In genomic region chr12:14840616-14841015, GRCh38 we compare ENCODE assay signal across 35 cellular contexts. TPM values are rescaled to one million over a fixed set of nuclear protein-coding genes. Genes with fewer than 3 reads are reported as not detected.
DNase-seq lines count a peak whose midpoint lies in the region; ATAC-seq, FAIRE-seq and TF ChIP-seq lines count a peak whose summit lies in the region.
"Had no signal": no experiment of that assay in that cellular context is flagged by ENCODE, and none has a peak within 500 bp of the region (broad histone marks: within the 10 kb centered on the region; RNA-seq: fewer than 3 reads in every experiment).

No MANE protein-coding gene starts in this region.

- POLR2A ChIA-PET in A549 (lab: Yijun Ruan, JAX) = no interaction called here

- no peak overlapping the region for H2AK5ac ChIP-seq in trophoblast cell (ENCODE audit: low read length)

- ATAC-seq in A549 = no peak
- ATAC-seq in GM18498 (IDR thresholded peaks at IDR 0.05; ENCODE audit: unreplicated experiment) = no peak
- no peak for ATAC-seq in HG02970 (IDR thresholded peaks at IDR 0.05; ENCODE audit: low FRiP score, unreplicated experiment)
- no peak for ATAC-seq in HG03521 (IDR thresholded peaks at IDR 0.05; ENCODE audit: unreplicated experiment)
- ATAC-seq: activated CD4-positive, CD25-positive, alpha-beta regulatory T cell treated with anti-CD3 and anti-CD28 coated beads, Interleukin-2, amount 50 U/mL, for 24 hours; activated T-helper 17 cell treated with anti-CD3 and anti-CD28 coated beads, Interleukin-2, amount 50 U/mL, for 72 hours; foreskin keratinocyte; GM23338; heart right ventricle; naive thymus-derived CD4-positive, alpha-beta T cell; T-cell; upper lobe of right lung had no signal

- DNase-seq in A549 (ENCODE audit: low read depth in 1 of 2, low spot score in 1 of 2) (no peak), HuH-7.5 (ENCODE audit: low spot score) (peak; percentile 15), hepatocyte (ENCODE audit: low spot score) (peak; percentile 24), trophoblast cell (peak; percentile 34 to 58), NCI-H1048 (lab: John Stamatoyannopoulos, UW) (no peak)
- DNase-seq: activated CD4-positive, alpha-beta T cell treated with anti-CD3 and anti-CD28 coated beads, Interleukin-2, amount 50 U/mL, for 48 hours; activated CD8-positive, alpha-beta memory T cell treated with anti-CD3 and anti-CD28 coated beads, Interleukin-2, amount 50 U/mL, for 48 hours; activated naive CD4-positive, alpha-beta T cell treated with anti-CD3 and anti-CD28 coated beads, Interleukin-2, amount 50 U/mL, for 16 hours; amniotic stem cell; cortex of kidney; endodermal cell; foreskin keratinocyte; heart right ventricle; kidney glomerular epithelial cell; naive thymus-derived CD4-positive, alpha-beta T cell; NCI-H1694 treated with DMSO at 0.1 percent for 48 hours; NCI-H2171 treated with DMSO at 0.1 percent for 48 hours; NCI-H526; nucleus accumbens; small intestine; stimulated activated CD4-positive, alpha-beta T cell treated with anti-CD3 and anti-CD28 coated beads, Interleukin-2, amount 100 ng/mL, for 24 hours; T-cell; upper lobe of right lung had no signal

- H3K4me1 ChIP-seq in A549 (peaks cover 53% of the 10 kb centered on the region), hepatocyte (ENCODE audit: insufficient read depth) (peaks cover 34% of the 10 kb centered on the region), trophoblast cell (ENCODE audit: control insufficient read depth in 1 of 2, insufficient read depth in 2 of 2, low read length in 2 of 2) (peaks cover 3 to 13% of the 10 kb centered on the region in 2 experiments)

- no peak overlapping the region for H3K14ac ChIP-seq in trophoblast cell (ENCODE audit: low read length)

- no peak overlapping the region for H3K23ac ChIP-seq in trophoblast cell (ENCODE audit: low read length)

- no peak overlapping the region for H4K12ac ChIP-seq in trophoblast cell (ENCODE audit: low read depth, low read length)

- H3K4me2 ChIP-seq in A549 (peak overlapping the region; percentile 65; the same call in 2 of the 3 replicates), hepatocyte (peak overlapping the region; percentile 4), trophoblast cell (ENCODE audit: low read length) (no peak overlapping the region)
- H3K4me2 ChIP-seq: GM23338 had no signal

- H3K27ac ChIP-seq in A549 = peak overlapping the region; percentile 80 to 86
- peak overlapping the region; percentile 77 for H3K27ac ChIP-seq in hepatocyte
- no peak overlapping the region for H3K27ac ChIP-seq in trophoblast cell (ENCODE audit: low read depth, low read length)
- H3K27ac ChIP-seq: C4-2B, cardiac muscle cell, foreskin keratinocyte had no signal

- H3K36me3 ChIP-seq in hepatocyte (replicated peaks; ENCODE audit: insufficient read depth, low read depth) (no peaks in the 10 kb centered on the region), trophoblast cell (ENCODE audit: control insufficient read depth in 1 of 2, insufficient read depth in 2 of 2, low read length in 2 of 2) (no peaks in the 10 kb centered on the region)
- H3K36me3 ChIP-seq: cardiac muscle cell, esophagus muscularis mucosa, heart right ventricle, upper lobe of right lung had no signal

- no peak for TF ChIP-seq EP300 in A549 (IDR thresholded peaks at IDR 0.05)

- no peak overlapping the region for H4K8ac ChIP-seq in trophoblast cell (ENCODE audit: low read depth, low read length)

- peaks cover 13% of the 10 kb centered on the region for H3K79me1 ChIP-seq in trophoblast cell (ENCODE audit: low read length)

- no peak for FAIRE-seq in A549 (lab: Jason Lieb, UNC)
- FAIRE-seq: small intestine had no signal

- H2BK12ac ChIP-seq in trophoblast cell (ENCODE audit: low read length) = peak overlapping the region; percentile 44

- no peak overlapping the region for H4K91ac ChIP-seq in trophoblast cell (ENCODE audit: low read depth, low read length)

- no peak overlapping the region for H3K18ac ChIP-seq in trophoblast cell (ENCODE audit: low read length)

- whole genome bisulfite sequencing in A549 (ENCODE audit: missing lambda C conversion rate) = 49% methylated on average over 4 of the region's 4 CpGs
- 67% methylated on average over 4 of the region's 4 CpGs for WGBS in hepatocyte (ENCODE audit: low lambda C conversion rate, missing lambda C conversion rate)
- no CpG with 5 or more reads among the region's 4 CpGs for WGBS in trophoblast cell (ENCODE audit: extremely low coverage, insufficient coverage, insufficient read length)

- H2AFZ ChIP-seq in hepatocyte = no peak overlapping the region
- H2AFZ ChIP-seq in trophoblast cell (ENCODE audit: insufficient read depth, low read length, poor library complexity) = no peak overlapping the region
- H2AFZ ChIP-seq: GM23338 had no signal

- TF ChIP-seq POLR2A in A549 (IDR thresholded peaks at IDR 0.05; ENCODE audit: low read length) = no peak

- TF ChIP-seq CTCF in A549 (IDR thresholded peaks at IDR 0.05) = no peak
- TF ChIP-seq CTCF in hepatocyte (IDR thresholded peaks at IDR 0.05; ENCODE audit: poor library complexity) = no peak

- CTCF ChIA-PET in A549 (lab: Yijun Ruan, JAX) = interaction anchor here (1.0 to 2.7 kb wide), 3 partner anchors 29 to 155 kb away, joined by 3 to 12 read pairs (median 3); partner anchors contain the start of genes C12orf60 and WBP11

- TF ChIP-seq RAD21 in A549 (conservative IDR thresholded peaks at IDR 0.05 in 1 of 2, IDR thresholded peaks at IDR 0.05 in 1 of 2) = no peak

- no peaks in the 10 kb centered on the region for H4K20me1 ChIP-seq in hepatocyte (ENCODE audit: insufficient read depth, poor library complexity, severe bottlenecking)

- H3K79me2 ChIP-seq in hepatocyte (no peaks in the 10 kb centered on the region), trophoblast cell (ENCODE audit: control insufficient read depth, insufficient read depth, low read length, poor library complexity) (peaks cover 2% of the 10 kb centered on the region)

- H3K9ac ChIP-seq in trophoblast cell (ENCODE audit: low read length) = no peak overlapping the region

- H3K4me3 ChIP-seq in A549 (no peak overlapping the region), hepatocyte (no peak overlapping the region), trophoblast cell (ENCODE audit: low read depth, low read length) (no peak overlapping the region)
- H3K4me3 ChIP-seq: cardiac muscle cell, esophagus muscularis mucosa, GM23338, upper lobe of right lung had no signal

- H2BK120ac ChIP-seq in trophoblast cell (ENCODE audit: insufficient read depth, low read length, poor library complexity) = no peak overlapping the region

- no peak overlapping the region for H3K4ac ChIP-seq in trophoblast cell (ENCODE audit: low read depth, low read length)

- H2BK5ac ChIP-seq in trophoblast cell (ENCODE audit: low read depth, low read length, poor library complexity) = no peak overlapping the region

- H3K9me3 ChIP-seq in A549 (peaks cover 11% of the 10 kb centered on the region; the same call in 2 of the 3 replicates), hepatocyte (ENCODE audit: low read depth) (no peaks in the 10 kb centered on the region), trophoblast cell (ENCODE audit: insufficient read depth, low read depth, low read length) (no peaks in the 10 kb centered on the region)
- H3K9me3 ChIP-seq: esophagus muscularis mucosa, heart right ventricle, upper lobe of right lung had no signal

- H3K27me3 ChIP-seq in hepatocyte (no peaks in the 10 kb centered on the region), trophoblast cell (ENCODE audit: insufficient read depth, low read length) (no peaks in the 10 kb centered on the region)
- H3K27me3 ChIP-seq: cardiac muscle cell, esophagus muscularis mucosa, foreskin keratinocyte, heart right ventricle, upper lobe of right lung had no signal

- no peaks in the 10 kb centered on the region for H3K9me2 ChIP-seq in hepatocyte (replicated peaks; ENCODE audit: insufficient read depth)

RNA-seq across cellular contexts. Expression of gene ART4, which starts 2.7 kb away (rescaled TPM):
- polyA plus RNA-seq in A549 (2011; rRNA removed) = not detected in 2 replicates
- 0.01 and 0.07 TPM in 2 replicates for polyA plus RNA-seq in A549 (2012; cell fraction: cytosol; rRNA removed)
- not detected in 2 replicates for polyA plus RNA-seq in A549 (2012; cell fraction: nucleus; rRNA removed)
- polyA plus RNA-seq in A549 (2017; fragmentation: RNase III; extraction: RNeasy Plus Mini Kit Qiagen cat#74134 plus additional on column Dnase treatment) = not detected in 3 replicates
- polyA minus RNA-seq in A549 (2011; rRNA and poly(A)+ RNA removed) = not detected in 2 replicates
- 4.9 and 6.3 TPM in 2 replicates for total RNA-seq in hepatocyte
- polyA plus RNA-seq in hepatocyte = 5.1 and 7.3 TPM in 2 replicates
- 9.3 and 10.1 TPM in 2 replicates for polyA plus RNA-seq in trophoblast cell (2013)
- total RNA-seq: activated T-helper 17 cell treated with anti-CD3 and anti-CD28 coated beads, Interleukin-2, amount 50 U/mL, for 72 hours; cardiac muscle cell; Daoy; endodermal cell; foreskin keratinocyte; GM23338; LHCN-M2; naive thymus-derived CD4-positive, alpha-beta T cell; SK-MEL-5; T-cell had no signal
- polyA plus RNA-seq: foreskin keratinocyte; naive thymus-derived CD4-positive, alpha-beta T cell had no signal

RNA-seq across cellular contexts. Expression of gene SMCO3, which starts 26.6 kb away (rescaled TPM):
- polyA plus RNA-seq in A549 (2011; rRNA removed) (0.06 TPM in 1 of 2 replicates, not detected in the other), A549 (2017; fragmentation: RNase III; extraction: RNeasy Plus Mini Kit Qiagen cat#74134 plus additional on column Dnase treatment) (not detected in 3 replicates), hepatocyte (1.4 and 2.9 TPM in 2 replicates)
- not detected in 2 replicates for polyA plus RNA-seq in A549 (2012; cell fraction: cytosol; rRNA removed)
- polyA plus RNA-seq in A549 (2012; cell fraction: nucleus; rRNA removed) = not detected in 2 replicates
- polyA minus RNA-seq in A549 (2011; rRNA and poly(A)+ RNA removed) = not detected in 2 replicates
- 1.7 and 3.2 TPM in 2 replicates for total RNA-seq in hepatocyte
- polyA plus RNA-seq in trophoblast cell (2013) = 1.5 and 1.8 TPM in 2 replicates
- total RNA-seq: activated T-helper 17 cell treated with anti-CD3 and anti-CD28 coated beads, Interleukin-2, amount 50 U/mL, for 72 hours; cardiac muscle cell; endodermal cell; foreskin keratinocyte; GM23338; LHCN-M2; naive thymus-derived CD4-positive, alpha-beta T cell; T-cell had no signal
- polyA plus RNA-seq: foreskin keratinocyte; naive thymus-derived CD4-positive, alpha-beta T cell had no signal

RNA-seq across cellular contexts. Expression of gene C12orf60, which starts 37.1 kb away (rescaled TPM):
- polyA plus RNA-seq in A549 (2011; rRNA removed) (4.8 and 5.5 TPM in 2 replicates), A549 (2017; fragmentation: RNase III; extraction: RNeasy Plus Mini Kit Qiagen cat#74134 plus additional on column Dnase treatment) (2.0 to 2.4 TPM (median 2.2 TPM) in 3 replicates), hepatocyte (0.17 and 2.0 TPM in 2 replicates)
- 0.90 and 1.0 TPM in 2 replicates for polyA plus RNA-seq in A549 (2012; cell fraction: cytosol; rRNA removed)
- 0.67 and 0.81 TPM in 2 replicates for polyA plus RNA-seq in A549 (2012; cell fraction: nucleus; rRNA removed)
- 1.9 and 3.4 TPM in 2 replicates for polyA minus RNA-seq in A549 (2011; rRNA and poly(A)+ RNA removed)
- total RNA-seq in hepatocyte = 1.5 and 2.3 TPM in 2 replicates
- polyA plus RNA-seq in trophoblast cell (2013) = 2.0 and 2.8 TPM in 2 replicates

RNA-seq across cellular contexts. Expression of gene WBP11, which starts 37.3 kb away (rescaled TPM):
- polyA plus RNA-seq in A549 (2011; rRNA removed) = 32.1 and 50.3 TPM in 2 replicates
- 26.9 and 30.3 TPM in 2 replicates for polyA plus RNA-seq in A549 (2012; cell fraction: cytosol; rRNA removed)
- 26.0 and 29.9 TPM in 2 replicates for polyA plus RNA-seq in A549 (2012; cell fraction: nucleus; rRNA removed)
- polyA plus RNA-seq in A549 (2017; fragmentation: RNase III; extraction: RNeasy Plus Mini Kit Qiagen cat#74134 plus additional on column Dnase treatment) = 45.7 to 52.2 TPM (median 50.3 TPM) in 3 replicates
- polyA minus RNA-seq in A549 (2011; rRNA and poly(A)+ RNA removed) = 16.0 and 19.2 TPM in 2 replicates
- total RNA-seq in hepatocyte = 22.8 and 26.6 TPM in 2 replicates
- 39.3 and 54.2 TPM in 2 replicates for polyA plus RNA-seq in hepatocyte
- polyA plus RNA-seq in trophoblast cell (2013) = 101 and 107 TPM in 2 replicates

RNA-seq across cellular contexts. Expression of gene MGP, which starts 45.0 kb away (rescaled TPM):
- 0.16 and 0.21 TPM in 2 replicates for polyA plus RNA-seq in A549 (2011; rRNA removed)
- not detected in 2 replicates for polyA plus RNA-seq in A549 (2012; cell fraction: cytosol; rRNA removed)
- polyA plus RNA-seq in A549 (2012; cell fraction: nucleus; rRNA removed) = not detected in 2 replicates
- polyA plus RNA-seq in A549 (2017; fragmentation: RNase III; extraction: RNeasy Plus Mini Kit Qiagen cat#74134 plus additional on column Dnase treatment) = 0.10 to 0.30 TPM (median 0.11 TPM) in 3 replicates
- not detected in 2 replicates for polyA minus RNA-seq in A549 (2011; rRNA and poly(A)+ RNA removed)
- total RNA-seq in hepatocyte = 115 and 117 TPM in 2 replicates
- 561 and 646 TPM in 2 replicates for polyA plus RNA-seq in hepatocyte
- 0.39 and 0.45 TPM in 2 replicates for polyA plus RNA-seq in trophoblast cell (2013)
- total RNA-seq: cardiac muscle cell, endodermal cell, foreskin keratinocyte, GM23338, LHCN-M2 had no signal
- polyA plus RNA-seq: foreskin keratinocyte had no signal

Comparison
In these comparisons a context has a peak if more than half of its experiments do, and no peak if none do; other contexts are left out.
1. DNase-seq: peak in HuH-7.5 (single experiment), hepatocyte (single experiment) and trophoblast cell (2 of 2); none in A549 (0 of 2) and NCI-H1048 (single experiment).